14 cellular contexts compared by ENCODE assay signal in the genomic region with DNA sequence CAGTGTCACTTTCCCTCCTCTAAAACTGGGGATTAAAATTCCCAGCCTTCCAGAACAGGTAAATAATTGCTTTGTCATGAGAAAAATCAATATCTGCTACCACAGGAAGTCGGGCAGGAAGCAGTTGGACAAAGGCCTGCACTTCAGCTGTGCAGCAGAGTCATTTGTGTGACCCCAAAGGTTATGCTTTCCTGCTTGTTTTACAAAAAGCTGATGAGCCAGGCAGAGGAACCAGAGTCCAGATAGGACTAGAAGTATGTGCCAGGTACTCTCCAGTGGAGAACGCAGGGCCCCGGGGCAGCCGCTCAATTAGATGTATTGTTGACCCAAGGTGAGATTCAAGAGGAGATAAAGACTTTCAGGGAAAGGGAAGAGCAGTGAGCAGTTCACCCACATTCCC.
DNase-seq lines count a peak whose midpoint lies in the region; ATAC-seq and TF ChIP-seq lines count a peak whose summit lies in the region.
"Had no signal": no experiment of that assay in that cellular context is flagged by ENCODE, and none has a peak within 500 bp of the region (broad histone marks: within the 10 kb centered on the region; RNA-seq: fewer than 3 reads in every experiment).

No MANE protein-coding gene starts in this region.

- no peak overlapping the region for H3K4me3 Mint-ChIP-seq in T-cell
- H3K4me3 Mint-ChIP-seq: activated T-helper 1 cell treated with anti-CD3 and anti-CD28 coated beads, Interleukin-12 subunit alpha, Interleukin-12 subunit beta, Interleukin-2, Interleukin-4 antibody, amounts not matched to agents 30 ng/mL and 10 ng/mL and 1 ng/mL, durations not matched to agents 14 hours and 24 hours and 36 hours; central memory CD8-positive, alpha-beta T cell had no signal

- H3K36me3 ChIP-seq in Panc1 (ENCODE audit: control insufficient read depth, insufficient read depth, low read length) (no peaks in the 10 kb centered on the region), thyroid gland (no peaks in the 10 kb centered on the region), right atrium auricular region (no peaks in the 10 kb centered on the region)
- H3K36me3 ChIP-seq: heart left ventricle, neutrophil, tibial nerve had no signal

- TF ChIP-seq POLR2A in thyroid gland (IDR thresholded peaks at IDR 0.05): no peak

- H3K4me1 ChIP-seq in Panc1 (ENCODE audit: control insufficient read depth, insufficient read depth, low read length): peaks cover 14% of the 10 kb centered on the region
- H3K4me1 ChIP-seq in thyroid gland: peaks cover 0 to 13% of the 10 kb centered on the region in 2 donors
- H3K4me1 ChIP-seq in right atrium auricular region: no peaks in the 10 kb centered on the region

- in situ Hi-C loops in Panc1 (cut with HindIII; ENCODE audit: low pct_unique_long_range_greater_than_20kb, low sequenced_read_pairs): no loop called here

- H3K27ac ChIP-seq in Panc1 (ENCODE audit: low read length): peak overlapping the region; percentile 89
- peak overlapping the region in 1 of 3 donors; percentile 19 for H3K27ac ChIP-seq in thyroid gland
- H3K27ac ChIP-seq in right atrium auricular region: no peak overlapping the region
- H3K27ac ChIP-seq: neutrophil had no signal

- BruUV-seq in Panc1 (replicated peaks; lab: Mats Ljungman, UMichigan): no TSS peak

- CTCF ChIA-PET in Panc1 (lab: Charles Lee): no interaction called here
- CTCF ChIA-PET in T-cell (lab: Charles Lee): no interaction called here

- H3K4me3 ChIP-seq in Panc1 (ENCODE audit: low read depth in 2 of 2, low read length in 2 of 2) (no peak overlapping the region), thyroid gland (replicated peaks in 1 of 3) (no peak overlapping the region), right atrium auricular region (no peak overlapping the region)
- H3K4me3 ChIP-seq: heart left ventricle, tibial nerve had no signal

- H3K4me1 Mint-ChIP-seq in T-cell: no peaks in the 10 kb centered on the region
- H3K4me1 Mint-ChIP-seq: central memory CD8-positive, alpha-beta T cell had no signal

- TF ChIP-seq CTCF in Panc1 (IDR thresholded peaks at IDR 0.05) (no peak), thyroid gland (IDR thresholded peaks at IDR 0.05) (no peak), right atrium auricular region (IDR thresholded peaks at IDR 0.05) (no peak)

- H3K27ac Mint-ChIP-seq in T-cell: no peak overlapping the region
- H3K27ac Mint-ChIP-seq: activated T-helper 1 cell treated with anti-CD3 and anti-CD28 coated beads, Interleukin-12 subunit alpha, Interleukin-12 subunit beta, Interleukin-2, Interleukin-4 antibody, amounts not matched to agents 30 ng/mL and 10 ng/mL and 1 ng/mL, durations not matched to agents 14 hours and 24 hours and 36 hours had no signal

- H3K36me3 Mint-ChIP-seq in T-cell: no peaks in the 10 kb centered on the region

- peaks cover 0 to 6% (median 0%) of the 10 kb centered on the region in 3 donors for H3K9me3 Mint-ChIP-seq in T-cell
- H3K9me3 Mint-ChIP-seq: activated T-helper 1 cell treated with anti-CD3 and anti-CD28 coated beads, Interleukin-12 subunit alpha, Interleukin-12 subunit beta, Interleukin-2, Interleukin-4 antibody, amounts not matched to agents 30 ng/mL and 10 ng/mL and 1 ng/mL, durations not matched to agents 14 hours and 24 hours and 36 hours; central memory CD8-positive, alpha-beta T cell had no signal

- intact Hi-C loops in Panc1 (cut with micrococcal nuclease; ENCODE audit: unreplicated experiment) (loop anchor here (5.0 to 10.0 kb wide), 2 partner anchors 118 to 130 kb away; partner anchors contain the start of gene FRMD6), thyroid gland (cut with DNase I) (no loop called here)

- DNase-seq in NCI-H1417 (lab: John Stamatoyannopoulos, UW) (peak in 2 of 3 experiments; percentile 18 to 68), NCI-H1417 treated with DMSO at 0.1 percent for 48 hours (lab: John Stamatoyannopoulos, UW) (no peak), Panc1 (ENCODE audit: low read depth, low spot score) (no peak), iris pigment epithelial cell (ENCODE audit: low read depth) (peak; percentile 44), thyroid gland (peak; percentile 45 to 47), right atrium auricular region (ENCODE audit: low spot score) (no peak), T-cell (no peak), UCSD-AML1 (lab: John Stamatoyannopoulos, UW; ENCODE audit: unreplicated experiment) (no peak)
- DNase-seq: heart left ventricle, NCI-H82 had no signal

- ATAC-seq in Panc1 (peak; percentile 94), T-cell (replicated peaks in 1 of 4) (no peak)

- POLR2A ChIA-PET in Panc1 (lab: Charles Lee): no interaction called here
- POLR2A ChIA-PET in T-cell (lab: Charles Lee): no interaction called here

- H3K9me3 ChIP-seq in Panc1 (ENCODE audit: control insufficient read depth, insufficient read depth, low read depth, low read length) (peaks cover 8% of the 10 kb centered on the region; the same call in 1 of the 2 replicates), thyroid gland (no peaks in the 10 kb centered on the region), right atrium auricular region (peaks cover 0 to 6% of the 10 kb centered on the region in 2 donors)
- H3K9me3 ChIP-seq: neutrophil had no signal

- H3K27me3 ChIP-seq in Panc1 (ENCODE audit: control insufficient read depth, insufficient read depth, low read length) (no peaks in the 10 kb centered on the region), thyroid gland (no peaks in the 10 kb centered on the region), right atrium auricular region (no peaks in the 10 kb centered on the region)
- H3K27me3 ChIP-seq: heart left ventricle, neutrophil, tibial nerve had no signal

- 19 to 26% methylated on average over 4 of the region's 4 CpGs for WGBS in thyroid gland, 2 donors

- peaks cover 3 to 4% of the 10 kb centered on the region in 2 donors for H3K27me3 Mint-ChIP-seq in T-cell

Comparison
In these comparisons a context has a peak if more than half of its experiments do, and no peak if none do; other contexts are left out.
1. DNase-seq: peak in NCI-H1417 (2 of 3), iris pigment epithelial cell (single experiment) and thyroid gland (2 of 2); none in NCI-H1417 treated with DMSO at 0.1 percent for 48 hours (single experiment), Panc1 (single experiment), right atrium auricular region (single experiment), T-cell (0 of 34) and UCSD-AML1 (single experiment).